In genomic region chr18:31101148-31102019, GRCh38 we compare ENCODE assay signal across 10 cellular contexts. TPM values are rescaled to one million over a fixed set of nuclear protein-coding genes. Genes with fewer than 3 reads are reported as not detected.
DNase-seq lines count a peak whose midpoint lies in the region; ATAC-seq and TF ChIP-seq lines count a peak whose summit lies in the region.
"Had no signal": no experiment of that assay in that cellular context is flagged by ENCODE, and none has a peak within 500 bp of the region (broad histone marks: within the 10 kb centered on the region; RNA-seq: fewer than 3 reads in every experiment).

No MANE protein-coding gene starts in this region.

- H3K9me2 ChIP-seq in SK-N-SH = no peaks in the 10 kb centered on the region

- H4K20me1 ChIP-seq in SK-N-SH (ENCODE audit: insufficient read depth) = no peaks in the 10 kb centered on the region

- H3K27ac ChIP-seq in SK-N-SH (ENCODE audit: low read depth in 2 of 2, low read length in 1 of 2) = no peak overlapping the region

- peak overlapping the region; percentile 24; the same call in 1 of the 2 replicates for H3K4me2 ChIP-seq in SK-N-SH

- no peak for TF ChIP-seq EP300 in SK-N-SH (IDR thresholded peaks at IDR 0.05; ENCODE audit: borderline replicate concordance in 1 of 2, low read depth in 1 of 2, low read length in 1 of 2)

- H3K36me3 ChIP-seq in SK-N-SH (replicated peaks in 1 of 2; ENCODE audit: control insufficient read depth in 1 of 2, insufficient read depth in 2 of 2, low read length in 1 of 2) = no peaks in the 10 kb centered on the region

- no peak for TF ChIP-seq RAD21 in SK-N-SH (IDR thresholded peaks at IDR 0.05; ENCODE audit: low read length)

- peak overlapping the region; percentile 71 for H3K4me3 Mint-ChIP-seq in osteocyte (ENCODE audit: unreplicated experiment)
- no peak overlapping the region for H3K4me3 Mint-ChIP-seq in stimulated activated effector memory CD8-positive, alpha-beta T cell treated with anti-CD3 and anti-CD28 coated beads, Interleukin-12 subunit alpha, Interleukin-12 subunit beta, amount 100 ng/mL, for 72 hours

- peaks cover 21% of the 10 kb centered on the region; the same call in 1 of the 2 replicates for H3K27me3 ChIP-seq in SK-N-SH (ENCODE audit: insufficient read depth)

- H2AFZ ChIP-seq in SK-N-SH (ENCODE audit: low read depth) = no peak overlapping the region

- no peak overlapping the region for H3K9ac ChIP-seq in SK-N-SH

- WGBS in SK-N-SH (ENCODE audit: low lambda C conversion rate) = 6% methylated on average over 35 of the region's 74 CpGs

- TF ChIP-seq CTCF in SK-N-SH (IDR thresholded peaks at IDR 0.05) (no peak), osteocyte (IDR thresholded peaks at IDR 0.05) (peak; percentile 31)

- H3K27ac Mint-ChIP-seq in osteocyte (ENCODE audit: unreplicated experiment) = no peak overlapping the region
- no peak overlapping the region for H3K27ac Mint-ChIP-seq in stimulated activated effector memory CD8-positive, alpha-beta T cell treated with anti-CD3 and anti-CD28 coated beads, Interleukin-12 subunit alpha, Interleukin-12 subunit beta, amount 100 ng/mL, for 72 hours
- H3K27ac Mint-ChIP-seq: T-cell had no signal

- ATAC-seq in SK-N-SH treated with all-trans-retinoic acid at 6 μM for 48 hours (no peak), Right ventricle myocardium inferior (peak; percentile 89), GM18520 (IDR thresholded peaks at IDR 0.05; ENCODE audit: unreplicated experiment) (no peak)
- no peak for ATAC-seq in stimulated activated effector memory CD8-positive, alpha-beta T cell treated with anti-CD3 and anti-CD28 coated beads, Interleukin-12 subunit alpha, Interleukin-12 subunit beta, amount 100 ng/mL, for 72 hours

- H3K4me1 ChIP-seq in SK-N-SH (ENCODE audit: control insufficient read depth in 1 of 2, insufficient read depth in 2 of 2, low read depth in 1 of 2, low read length in 1 of 2) = no peaks in the 10 kb centered on the region

- intact Hi-C loops in Right ventricle myocardium inferior (cut with DNase I) = loop anchor here (2.0 to 5.0 kb wide), 5 partner anchors 106 to 396 kb away; partner anchors contain the start of gene DSG2

- H3K4me1 Mint-ChIP-seq in osteocyte (ENCODE audit: unreplicated experiment) = peaks cover 10% of the 10 kb centered on the region
- no peaks in the 10 kb centered on the region for H3K4me1 Mint-ChIP-seq in stimulated activated effector memory CD8-positive, alpha-beta T cell treated with anti-CD3 and anti-CD28 coated beads, Interleukin-12 subunit alpha, Interleukin-12 subunit beta, amount 100 ng/mL, for 72 hours
- H3K4me1 Mint-ChIP-seq: T-cell had no signal

- no peak overlapping the region for H3K4me3 ChIP-seq in SK-N-SH (ENCODE audit: low read depth in 2 of 2, low read length in 1 of 2)

- peaks cover 54% of the 10 kb centered on the region for H3K27me3 Mint-ChIP-seq in osteocyte (ENCODE audit: unreplicated experiment)

- H3K79me2 ChIP-seq in SK-N-SH (ENCODE audit: insufficient read depth) = no peaks in the 10 kb centered on the region

- no peaks in the 10 kb centered on the region for H3K36me3 Mint-ChIP-seq in osteocyte (ENCODE audit: unreplicated experiment)
- no peaks in the 10 kb centered on the region for H3K36me3 Mint-ChIP-seq in stimulated activated effector memory CD8-positive, alpha-beta T cell treated with anti-CD3 and anti-CD28 coated beads, Interleukin-12 subunit alpha, Interleukin-12 subunit beta, amount 100 ng/mL, for 72 hours
- H3K36me3 Mint-ChIP-seq: T-cell had no signal

- no peaks in the 10 kb centered on the region for H3K9me3 ChIP-seq in SK-N-SH

- H3F3A ChIP-seq in SK-N-SH (replicated peaks; ENCODE audit: insufficient read depth) = no peaks in the 10 kb centered on the region

- H3K9me3 Mint-ChIP-seq in osteocyte (ENCODE audit: unreplicated experiment) = peaks cover 7% of the 10 kb centered on the region
- peaks cover 17% of the 10 kb centered on the region for H3K9me3 Mint-ChIP-seq in stimulated activated effector memory CD8-positive, alpha-beta T cell treated with anti-CD3 and anti-CD28 coated beads, Interleukin-12 subunit alpha, Interleukin-12 subunit beta, amount 100 ng/mL, for 72 hours

- CTCF ChIA-PET in SK-N-SH (lab: Yijun Ruan, JAX) = no interaction called here

- DNase-seq in SK-N-SH = peak; percentile 33
- DNase-seq in UCSD-AML1 (lab: John Stamatoyannopoulos, UW; ENCODE audit: unreplicated experiment) = peak; percentile 69
- DNase-seq in Right ventricle myocardium inferior (ENCODE audit: missing footprints) = peak; percentile 93
- no peak for DNase-seq in osteocyte (ENCODE audit: extremely low spot score, unreplicated experiment)
- DNase-seq in activated CD4-positive, alpha-beta T cell treated with anti-CD3 and anti-CD28 coated beads for 1 hour = no peak
- no peak for DNase-seq in stimulated activated effector memory CD8-positive, alpha-beta T cell treated with anti-CD3 and anti-CD28 coated beads, Interleukin-12 subunit alpha, Interleukin-12 subunit beta, amount 100 ng/mL, for 72 hours (ENCODE audit: low spot score in 2 of 2)

- POLR2A ChIA-PET in SK-N-SH (lab: Yijun Ruan, JAX) = no interaction called here

TF ChIP-seq in SK-N-SH, 30 proteins besides CTCF, POLR2A, EP300 and RAD21 (continues in another document):
- TF ChIP-seq MEF2A (IDR thresholded peaks at IDR 0.05; ENCODE audit: borderline replicate concordance, low read depth) = no peak
- no peak for TF ChIP-seq RFX5 (IDR thresholded peaks at IDR 0.05; ENCODE audit: low read length)
- TF ChIP-seq RCOR1 (IDR thresholded peaks at IDR 0.05; ENCODE audit: low read length) = no peak
- TF ChIP-seq JUND (IDR thresholded peaks at IDR 0.05) = no peak
- TF ChIP-seq PBX3 (IDR thresholded peaks at IDR 0.05) = no peak
- no peak for TF ChIP-seq GATA2 (CRISPR knock-in tag; IDR thresholded peaks at IDR 0.05)
- TF ChIP-seq FOXM1 (IDR thresholded peaks at IDR 0.05; ENCODE audit: low read depth) = no peak
- no peak for TF ChIP-seq GABPA (IDR thresholded peaks at IDR 0.05; ENCODE audit: low read depth)
- TF ChIP-seq SMC3 (IDR thresholded peaks at IDR 0.05; ENCODE audit: low read depth, low read length) = no peak
- no peak for TF ChIP-seq SIN3A (IDR thresholded peaks at IDR 0.05; ENCODE audit: borderline replicate concordance, low read depth, low read length)
- TF ChIP-seq ELF1 (IDR thresholded peaks at IDR 0.05) = no peak
- no peak for TF ChIP-seq NRF1 (IDR thresholded peaks at IDR 0.05; ENCODE audit: low read depth, low read length)
- no peak for TF ChIP-seq RXRA (IDR thresholded peaks at IDR 0.05; ENCODE audit: borderline replicate concordance, low read depth)

TF ChIP-seq in SK-N-SH treated with all-trans-retinoic acid at 6 μM for 48 hours, 23 proteins besides CTCF, POLR2A, EP300 and RAD21 (continues in another document):
- TF ChIP-seq ZC3H10 (CRISPR knock-in tag; IDR thresholded peaks at IDR 0.05) (no peak), ISL1 (CRISPR knock-in tag; IDR thresholded peaks at IDR 0.05) (no peak), ZNF70 (CRISPR knock-in tag; IDR thresholded peaks at IDR 0.05) (no peak), ZNF565 (CRISPR knock-in tag; conservative IDR thresholded peaks at IDR 0.05; ENCODE audit: low read depth) (no peak), ZNF8 (CRISPR knock-in tag; IDR thresholded peaks at IDR 0.05) (no peak), ZFP3 (CRISPR knock-in tag; IDR thresholded peaks at IDR 0.05) (no peak), RARB (CRISPR knock-in tag; IDR thresholded peaks at IDR 0.05) (no peak), TCF4 (CRISPR knock-in tag; IDR thresholded peaks at IDR 0.05; ENCODE audit: borderline replicate concordance) (no peak), OSR1 (CRISPR knock-in tag; IDR thresholded peaks at IDR 0.05) (no peak), PPARA (CRISPR knock-in tag; IDR thresholded peaks at IDR 0.05; ENCODE audit: borderline replicate concordance) (no peak), ESRRG (CRISPR knock-in tag; IDR thresholded peaks at IDR 0.05) (no peak), CSDC2 (CRISPR knock-in tag; IDR thresholded peaks at IDR 0.05) (no peak)
- TF ChIP-seq, protein P1, sequence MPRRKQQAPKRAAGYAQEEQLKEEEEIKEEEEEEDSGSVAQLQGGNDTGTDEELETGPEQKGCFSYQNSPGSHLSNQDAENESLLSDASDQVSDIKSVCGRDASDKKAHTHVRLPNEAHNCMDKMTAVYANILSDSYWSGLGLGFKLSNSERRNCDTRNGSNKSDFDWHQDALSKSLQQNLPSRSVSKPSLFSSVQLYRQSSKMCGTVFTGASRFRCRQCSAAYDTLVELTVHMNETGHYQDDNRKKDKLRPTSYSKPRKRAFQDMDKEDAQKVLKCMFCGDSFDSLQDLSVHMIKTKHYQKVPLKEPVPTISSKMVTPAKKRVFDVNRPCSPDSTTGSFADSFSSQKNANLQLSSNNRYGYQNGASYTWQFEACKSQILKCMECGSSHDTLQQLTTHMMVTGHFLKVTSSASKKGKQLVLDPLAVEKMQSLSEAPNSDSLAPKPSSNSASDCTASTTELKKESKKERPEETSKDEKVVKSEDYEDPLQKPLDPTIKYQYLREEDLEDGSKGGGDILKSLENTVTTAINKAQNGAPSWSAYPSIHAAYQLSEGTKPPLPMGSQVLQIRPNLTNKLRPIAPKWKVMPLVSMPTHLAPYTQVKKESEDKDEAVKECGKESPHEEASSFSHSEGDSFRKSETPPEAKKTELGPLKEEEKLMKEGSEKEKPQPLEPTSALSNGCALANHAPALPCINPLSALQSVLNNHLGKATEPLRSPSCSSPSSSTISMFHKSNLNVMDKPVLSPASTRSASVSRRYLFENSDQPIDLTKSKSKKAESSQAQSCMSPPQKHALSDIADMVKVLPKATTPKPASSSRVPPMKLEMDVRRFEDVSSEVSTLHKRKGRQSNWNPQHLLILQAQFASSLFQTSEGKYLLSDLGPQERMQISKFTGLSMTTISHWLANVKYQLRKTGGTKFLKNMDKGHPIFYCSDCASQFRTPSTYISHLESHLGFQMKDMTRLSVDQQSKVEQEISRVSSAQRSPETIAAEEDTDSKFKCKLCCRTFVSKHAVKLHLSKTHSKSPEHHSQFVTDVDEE (CRISPR knock-in tag; IDR thresholded peaks at IDR 0.05) = no peak

RNA-seq across cellular contexts. Expression of gene DSC2, which starts 0.8 kb away (rescaled TPM):
- polyA plus RNA-seq in SK-N-SH (2012; rRNA removed) = not detected in 2 replicates
- not detected in 2 replicates for polyA plus RNA-seq in SK-N-SH (2012; cell fraction: cytosol; rRNA removed)
- polyA plus RNA-seq in SK-N-SH (2012; cell fraction: nucleus; rRNA removed) = not detected in 2 replicates
- 26.0 TPM for total RNA-seq in Right ventricle myocardium inferior
- 1.2 and 1.6 TPM in 2 replicates for total RNA-seq in osteocyte
- polyA plus RNA-seq: BJ had no signal

RNA-seq across cellular contexts. Expression of gene DSC3, which starts 58.8 kb away (rescaled TPM):
- not detected in 2 replicates for polyA plus RNA-seq in SK-N-SH (2012; rRNA removed)
- not detected in 2 replicates for polyA plus RNA-seq in SK-N-SH (2012; cell fraction: cytosol; rRNA removed)
- polyA plus RNA-seq in SK-N-SH (2012; cell fraction: nucleus; rRNA removed) = not detected in 2 replicates
- 0.08 TPM for total RNA-seq in Right ventricle myocardium inferior
- 5.6 and 5.8 TPM in 2 replicates for total RNA-seq in osteocyte
- polyA plus RNA-seq: BJ had no signal

Comparison
In these comparisons a context has a peak if more than half of its experiments do, and no peak if none do; other contexts are left out.
1. DNase-seq: peak in SK-N-SH (single experiment), UCSD-AML1 (single experiment) and Right ventricle myocardium inferior (single experiment); none in osteocyte (single experiment), activated CD4-positive, alpha-beta T cell treated with anti-CD3 and anti-CD28 coated beads for 1 hour (single experiment) and stimulated activated effector memory CD8-positive, alpha-beta T cell treated with anti-CD3 and anti-CD28 coated beads, Interleukin-12 subunit alpha, Interleukin-12 subunit beta, amount 100 ng/mL, for 72 hours (0 of 2).
2. RNA of gene DSC2, which starts 0.8 kb away (total RNA-seq): 26.0 TPM in Right ventricle myocardium inferior (single experiment); 1.2 to 1.6 TPM in osteocyte; every median in the first group is over 10 times any median in the second.